ENCODE assay signal across 1 cellular context in the genomic region with DNA sequence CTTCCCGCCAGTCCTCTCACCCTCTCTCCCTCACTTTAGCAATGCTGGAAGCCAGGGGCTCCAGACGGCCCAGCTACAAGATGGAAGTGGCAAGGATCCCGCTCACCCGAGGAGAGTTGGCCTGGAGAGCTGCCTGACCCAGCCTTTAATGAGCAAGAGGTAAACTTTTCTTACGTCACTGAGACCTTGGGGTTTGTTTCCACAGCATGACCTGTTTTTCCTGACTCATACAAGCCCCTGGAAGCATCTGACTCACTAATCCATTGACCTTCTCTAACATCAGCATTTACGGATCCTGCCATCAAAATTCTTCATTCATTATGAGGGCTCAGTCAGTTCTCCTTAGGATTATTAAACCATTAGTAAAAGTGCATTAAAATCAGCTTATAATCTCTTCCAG.
A peak's percentile ranks its signal among the peaks of the same experiment; 100 is the strongest.
TF ChIP-seq lines count a peak whose summit lies in the region.

No MANE protein-coding gene starts in this region.

TF ChIP-seq in IMR-90, 13 proteins besides CTCF, POLR2A, EP300 and RAD21 (continued from another document):
- no peak for TF ChIP-seq CHD1 (IDR thresholded peaks at IDR 0.05; ENCODE audit: low read depth, low read length)
- peak; percentile 31 for TF ChIP-seq RCOR1 (IDR thresholded peaks at IDR 0.05; ENCODE audit: insufficient replicate concordance, low read length)
- TF ChIP-seq RFX5 (IDR thresholded peaks at IDR 0.05; ENCODE audit: low read depth, low read length) = no peak
- TF ChIP-seq, protein P1, sequence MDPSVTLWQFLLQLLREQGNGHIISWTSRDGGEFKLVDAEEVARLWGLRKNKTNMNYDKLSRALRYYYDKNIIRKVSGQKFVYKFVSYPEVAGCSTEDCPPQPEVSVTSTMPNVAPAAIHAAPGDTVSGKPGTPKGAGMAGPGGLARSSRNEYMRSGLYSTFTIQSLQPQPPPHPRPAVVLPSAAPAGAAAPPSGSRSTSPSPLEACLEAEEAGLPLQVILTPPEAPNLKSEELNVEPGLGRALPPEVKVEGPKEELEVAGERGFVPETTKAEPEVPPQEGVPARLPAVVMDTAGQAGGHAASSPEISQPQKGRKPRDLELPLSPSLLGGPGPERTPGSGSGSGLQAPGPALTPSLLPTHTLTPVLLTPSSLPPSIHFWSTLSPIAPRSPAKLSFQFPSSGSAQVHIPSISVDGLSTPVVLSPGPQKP (IDR thresholded peaks at IDR 0.05; ENCODE audit: borderline replicate concordance, low read depth, low read length) = no peak
TF ChIP-seq in IMR-90: peak in this region for 5.
